In genomic region chr20:15240801-15241200, GRCh38 we compare ENCODE assay signal across 23 cellular contexts.
"Had no signal": no experiment of that assay in that cellular context is flagged by ENCODE, and none has a peak within 500 bp of the region (broad histone marks: within the 10 kb centered on the region; RNA-seq: fewer than 3 reads in every experiment).

No MANE protein-coding gene starts in this region.

- H3K9me3 ChIP-seq: heart right ventricle, left ventricle myocardium inferior, right atrium auricular region, thyroid gland had no signal

- H3K27ac ChIP-seq: dorsolateral prefrontal cortex, heart right ventricle, left ventricle myocardium inferior, right atrium auricular region, thyroid gland had no signal

- H3K27me3 ChIP-seq: dorsolateral prefrontal cortex, heart right ventricle, right atrium auricular region, thyroid gland had no signal

- FAIRE-seq: colon, endothelial cell of umbilical vein had no signal

- H3K36me3 ChIP-seq: heart right ventricle, left ventricle myocardium inferior, right atrium auricular region, thyroid gland had no signal

- H3K4me3 ChIP-seq: dorsolateral prefrontal cortex, heart right ventricle, left ventricle myocardium inferior, right atrium auricular region, thyroid gland had no signal

- H3K4me1 ChIP-seq: heart right ventricle, left ventricle myocardium inferior, right atrium auricular region, thyroid gland had no signal

- DNase-seq: activated CD4-positive, alpha-beta T cell treated with anti-CD3 and anti-CD28 coated beads for 4 hours; activated CD4-positive, alpha-beta T cell treated with anti-CD3 and anti-CD28 coated beads, Interleukin-2, amount 50 U/mL, for 48 hours; activated CD4-positive, CD25-positive, alpha-beta regulatory T cell; activated CD8-positive, alpha-beta memory T cell treated with anti-CD3 and anti-CD28 coated beads, Interleukin-2, amount 50 U/mL, for 48 hours; activated effector memory CD4-positive, alpha-beta T cell treated with Interleukin-2 at 50 U/mL for 16 hours; activated naive CD4-positive, alpha-beta T cell treated with anti-CD3 and anti-CD28 coated beads, Interleukin-2, amount 10 ng/mL, durations not matched to agents 7 days and 5 days; activated T-cell treated with anti-CD3 and anti-CD28 coated beads, Interleukin-2, amount 50 U/mL, for 4 hours; anterior cingulate cortex; central memory CD4-positive, alpha-beta T cell; dorsolateral prefrontal cortex; effector memory CD8-positive, alpha-beta T cell; heart right ventricle; left ventricle myocardium inferior; midbrain; natural killer cell; stimulated activated CD4-positive, alpha-beta T cell treated with anti-CD3 and anti-CD28 coated beads, Interleukin-4, amount 100 ng/mL, for 24 hours; stimulated activated naive CD8-positive, alpha-beta T cell treated with anti-CD3 and anti-CD28 coated beads, Interleukin-15, Interleukin-2, amounts not matched to agents 100 U/mL and 50 U/mL, for 24 hours; SW 1271; T-helper 17 cell; thyroid gland had no signal
